In genomic region chr19:2311093-2311492, GRCh38 we compare ENCODE assay signal across 2 cellular contexts.
TF ChIP-seq lines count a peak whose summit lies in the region.

No MANE protein-coding gene starts in this region.

TF ChIP-seq in HEK293, 187 proteins besides CTCF, POLR2A, EP300 and RAD21:
- TF ChIP-seq ZFP69B (tag by site-specific recombination; IDR thresholded peaks at IDR 0.05), result no peak
- no peak for TF ChIP-seq ZBTB48 (tag by site-specific recombination; IDR thresholded peaks at IDR 0.05)
- TF ChIP-seq ZNF121 (tag by site-specific recombination; IDR thresholded peaks at IDR 0.05), result peak; percentile 69; the same call in 1 of the 2 replicates
- TF ChIP-seq ZNF571 (tag by site-specific recombination; IDR thresholded peaks at IDR 0.05), result no peak
- no peak for TF ChIP-seq ZNF112 (tag by site-specific recombination; IDR thresholded peaks at IDR 0.05)
- TF ChIP-seq GFI1B (tag by site-specific recombination; IDR thresholded peaks at IDR 0.05), result no peak

TF ChIP-seq in K562, 482 proteins besides CTCF, POLR2A, EP300 and RAD21:
- no peak for TF ChIP-seq ZNF224 (CRISPR knock-in tag; IDR thresholded peaks at IDR 0.05)
- peak; percentile 85 for TF ChIP-seq ZNF121 (CRISPR knock-in tag; conservative IDR thresholded peaks at IDR 0.05)
TF ChIP-seq in K562: peak in this region for 1.
